ENCODE assay signal across 8 cellular contexts in genomic region chr17:64661731-64661980, GRCh38. TPM values are rescaled to one million over a fixed set of nuclear protein-coding genes. Genes with fewer than 3 reads are reported as not detected.
DNase-seq lines count a peak whose midpoint lies in the region; ATAC-seq and TF ChIP-seq lines count a peak whose summit lies in the region.

No MANE protein-coding gene starts in this region.

- H3K36me3 ChIP-seq in HUES48 (ENCODE audit: control insufficient read depth, insufficient read depth, low read length) (no peaks in the 10 kb centered on the region), brain microvascular endothelial cell (replicated peaks) (peaks cover 11% of the 10 kb centered on the region), lung (ENCODE audit: control insufficient read depth in 2 of 2, insufficient read depth in 2 of 2, low read length in 2 of 2) (no peaks in the 10 kb centered on the region), upper lobe of right lung (no peaks in the 10 kb centered on the region)

- H3K9ac ChIP-seq in HUES48 (ENCODE audit: low read depth, low read length), result no peak overlapping the region

- in situ Hi-C loops in brain microvascular endothelial cell (cut with HindIII; ENCODE audit: low pct_ligation_motif_present, low sequenced_read_pairs), result no loop called here

- H3K27ac ChIP-seq in HUES48 (ENCODE audit: low read depth, low read length), result peak overlapping the region; percentile 91
- H3K27ac ChIP-seq in brain microvascular endothelial cell, result peak overlapping the region; percentile 93
- H3K27ac ChIP-seq in lung (ENCODE audit: low read depth in 1 of 2, low read length in 1 of 2), result peak overlapping the region; percentile 95 to 97
- peak overlapping the region; percentile 91 for H3K27ac ChIP-seq in upper lobe of right lung

- ATAC-seq in GM19372 (IDR thresholded peaks at IDR 0.05; ENCODE audit: low read depth, unreplicated experiment) (peak; percentile 38), lung (ENCODE audit: insufficient read depth, low FRiP score) (peak; percentile 5), upper lobe of right lung (no peak), GM21528 (IDR thresholded peaks at IDR 0.05; ENCODE audit: low FRiP score, unreplicated experiment) (no peak)

- TF ChIP-seq CTCF in brain microvascular endothelial cell (IDR thresholded peaks at IDR 0.05; ENCODE audit: low read depth, low read length, missing control alignments) (no peak), lung (IDR thresholded peaks at IDR 0.05; ENCODE audit: control extremely low read depth, extremely low read depth) (no peak), upper lobe of right lung (IDR thresholded peaks at IDR 0.05) (no peak)

- H3K27me3 ChIP-seq in HUES48 (ENCODE audit: control insufficient read depth, insufficient read depth, low read length) (no peaks in the 10 kb centered on the region), brain microvascular endothelial cell (replicated peaks) (no peaks in the 10 kb centered on the region), lung (ENCODE audit: control insufficient read depth, insufficient read depth) (no peaks in the 10 kb centered on the region), upper lobe of right lung (no peaks in the 10 kb centered on the region)

- H3K4me1 ChIP-seq in HUES48 (ENCODE audit: control insufficient read depth, insufficient read depth, low read length) (peaks cover 15% of the 10 kb centered on the region), lung (ENCODE audit: control insufficient read depth in 2 of 2, insufficient read depth in 2 of 2, low read length in 2 of 2) (peaks cover 0 to 9% of the 10 kb centered on the region in 2 donors), upper lobe of right lung (peaks cover 44% of the 10 kb centered on the region)

- DNase-seq in brain microvascular endothelial cell (no peak), lung (ENCODE audit: low spot score) (peak; percentile 45), upper lobe of right lung (no peak), NCI-H2227 (lab: John Stamatoyannopoulos, UW; ENCODE audit: unreplicated experiment) (no peak), HCEC 1CT (no peak)

- H3K9me3 ChIP-seq in HUES48 (ENCODE audit: control insufficient read depth, insufficient read depth, low read length), result no peaks in the 10 kb centered on the region
- H3K9me3 ChIP-seq in lung (ENCODE audit: control insufficient read depth in 2 of 2, insufficient read depth in 1 of 2, low read length in 1 of 2), result no peaks in the 10 kb centered on the region
- no peaks in the 10 kb centered on the region for H3K9me3 ChIP-seq in upper lobe of right lung

- H3K4me3 ChIP-seq in HUES48 (ENCODE audit: low read depth, low read length) (peak overlapping the region; percentile 87), brain microvascular endothelial cell (ENCODE audit: low read depth, low read length) (peak overlapping the region; percentile 78), lung (peak overlapping the region; percentile 84), upper lobe of right lung (peak overlapping the region; percentile 69)

- 0 to 1% methylated on average over 20 to 32 of the region's 32 CpGs for WGBS in lung, 2 donors

- intact Hi-C loops in upper lobe of right lung (cut with DNase I), result no loop called here

RNA-seq across cellular contexts. Expression of gene SMURF2, which starts 0.5 kb away (rescaled TPM):
- total RNA-seq in lung, result 10 to 100 TPM; 32.7 to 85.6 TPM
- polyA plus RNA-seq in lung, result 10 to 100 TPM in 1 of 2 donors, 1 to 10 TPM in 1; 9.9 to 12.3 TPM
- total RNA-seq in upper lobe of right lung, result 44.9 TPM

Comparison
In these comparisons a context has a peak if more than half of its experiments do, and no peak if none do; other contexts are left out.
1. ATAC-seq: peak in GM19372 (single experiment) and lung (single experiment); none in upper lobe of right lung (single experiment) and GM21528 (single experiment).
2. Peak in every context shown above with its lines, with median percentiles within 50 percentile points of each other: H3K27ac ChIP-seq and H3K4me3 ChIP-seq.